ENCODE assay signal across 18 cellular contexts in the genomic region with DNA sequence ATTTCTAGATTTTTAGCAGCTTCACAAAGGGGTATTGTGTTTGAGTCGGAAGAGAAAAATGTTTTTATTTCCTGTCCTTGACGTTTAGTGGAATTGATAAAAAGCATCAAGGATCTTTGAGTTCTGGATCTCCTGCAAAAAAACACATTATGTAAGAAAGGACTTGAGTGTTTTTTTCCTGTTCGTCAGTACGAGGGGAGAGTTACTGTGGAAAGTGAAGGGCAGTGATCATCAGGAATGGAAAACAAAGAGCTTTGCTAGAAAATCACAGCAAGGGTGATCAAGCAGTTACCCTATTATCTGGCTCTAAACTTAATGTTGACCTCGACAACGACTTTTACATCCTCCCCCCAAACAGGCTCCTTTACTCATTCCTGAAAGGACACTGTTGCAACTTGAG. TPM values are rescaled to one million over a fixed set of nuclear protein-coding genes. Genes with fewer than 3 reads are reported as not detected.
"Had no signal": no experiment of that assay in that cellular context is flagged by ENCODE, and none has a peak within 500 bp of the region (broad histone marks: within the 10 kb centered on the region; RNA-seq: fewer than 3 reads in every experiment).

No MANE protein-coding gene starts in this region.

- H3K4me1 Mint-ChIP-seq: naive B cell had no signal

- H3K9me3 Mint-ChIP-seq: activated CD8-positive, alpha-beta T cell treated with anti-CD3 and anti-CD28 coated beads for 36 hours; endodermal cell; WTC11 had no signal

- H3K36me3 ChIP-seq: brain microvascular endothelial cell, upper lobe of left lung had no signal

- H3K27me3 ChIP-seq: upper lobe of left lung had no signal

- H3K4me3 ChIP-seq: skin epidermis, upper lobe of left lung had no signal

- H3K27ac Mint-ChIP-seq: activated CD8-positive, alpha-beta T cell treated with anti-CD3 and anti-CD28 coated beads for 36 hours; activated naive CD8-positive, alpha-beta T cell; endodermal cell; naive B cell; WTC11 had no signal

- H3K9me3 ChIP-seq: upper lobe of left lung had no signal

- H3K4me3 Mint-ChIP-seq: activated CD8-positive, alpha-beta T cell treated with anti-CD3 and anti-CD28 coated beads for 36 hours; activated naive CD8-positive, alpha-beta T cell; endodermal cell; naive B cell; WTC11 had no signal

- H3K27ac ChIP-seq: brain microvascular endothelial cell had no signal

- DNase-seq: activated CD4-positive, alpha-beta T cell treated with anti-CD3 and anti-CD28 coated beads for 4 hours; activated CD8-positive, alpha-beta T cell treated with anti-CD3 and anti-CD28 coated beads for 36 hours; activated gamma-delta T cell; activated T-cell treated with anti-CD3 and anti-CD28 coated beads, Interleukin-2, amount 50 U/mL, for 48 hours; amygdala; brain microvascular endothelial cell; endodermal cell; hippocampal formation; mammary epithelial cell; naive B cell; stimulated activated CD4-positive, alpha-beta T cell treated with anti-CD3 and anti-CD28 coated beads, Interleukin-4, amount 100 ng/mL, for 24 hours; stimulated activated naive CD4-positive, alpha-beta T cell; upper lobe of left lung had no signal

- H3K27me3 Mint-ChIP-seq: activated CD8-positive, alpha-beta T cell treated with anti-CD3 and anti-CD28 coated beads for 36 hours; activated naive CD8-positive, alpha-beta T cell; naive B cell had no signal

- H3K36me3 Mint-ChIP-seq: activated naive CD8-positive, alpha-beta T cell; naive B cell; WTC11 had no signal

- FAIRE-seq: TTC549 had no signal

- ATAC-seq: activated CD8-positive, alpha-beta T cell treated with anti-CD3 and anti-CD28 coated beads for 36 hours; WTC11 had no signal

RNA-seq across cellular contexts. Expression of a gene that starts 7.3 kb away (rescaled TPM):
- total RNA-seq: activated CD8-positive, alpha-beta T cell treated with anti-CD3 and anti-CD28 coated beads for 36 hours; T-helper 2 cell treated with Interferon-gamma antibody and Interleukin-4, amounts not matched to agents 100 ng/mL and 5 ng/mL, for 36 hours had no signal
